1 cellular context compared by ENCODE assay signal in the genomic region with DNA sequence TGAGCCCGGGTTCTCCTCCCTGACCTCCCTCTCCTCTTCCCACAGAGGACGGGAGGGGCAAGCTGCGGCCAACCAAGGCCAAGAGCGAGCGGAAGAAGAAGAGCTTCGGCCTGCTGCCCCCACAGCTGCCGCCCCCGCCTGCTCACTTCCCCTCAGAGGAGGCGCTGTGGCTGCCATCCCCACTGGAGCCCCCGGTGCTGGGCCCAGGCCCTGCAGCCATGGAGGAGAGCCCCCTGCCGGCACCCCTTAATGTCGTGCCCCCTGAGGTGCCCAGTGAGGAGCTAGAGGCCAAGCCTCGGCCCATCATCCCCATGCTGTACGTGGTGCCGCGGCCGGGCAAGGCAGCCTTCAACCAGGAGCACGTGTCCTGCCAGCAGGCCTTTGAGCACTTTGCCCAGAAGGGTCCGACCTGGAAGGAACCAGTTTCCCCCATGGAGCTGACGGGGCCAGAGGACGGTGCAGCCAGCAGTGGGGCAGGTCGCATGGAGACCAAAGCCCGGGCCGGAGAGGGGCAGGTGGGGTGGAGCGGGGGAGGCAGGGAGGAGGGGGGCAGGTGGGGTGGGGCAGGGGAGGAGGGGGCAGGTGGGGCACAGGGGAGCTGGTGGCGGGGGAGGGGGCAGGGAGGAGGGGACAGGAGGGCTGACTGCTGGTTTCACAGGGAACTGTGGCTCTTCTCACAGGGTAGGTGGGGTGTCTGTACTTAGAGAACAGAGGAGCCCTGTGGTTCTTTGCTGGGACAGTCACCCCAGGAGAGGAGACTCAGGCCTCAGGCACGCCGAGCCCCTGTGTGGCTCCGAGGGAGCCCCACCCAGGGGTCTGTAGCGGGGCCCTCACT.
TF ChIP-seq lines count a peak whose summit lies in the region.

No MANE protein-coding gene starts in this region.

TF ChIP-seq in K562, 482 proteins besides CTCF, POLR2A, EP300 and RAD21 (continued from another document):
- TF ChIP-seq MAZ (CRISPR knock-in tag; conservative IDR thresholded peaks at IDR 0.05 in 1 of 2, IDR thresholded peaks at IDR 0.05 in 1 of 2) = no peak
- no peak for TF ChIP-seq TOE1 (IDR thresholded peaks at IDR 0.05; ENCODE audit: borderline replicate concordance)
- no peak for TF ChIP-seq TOE1 (CRISPR knock-in tag; IDR thresholded peaks at IDR 0.05; ENCODE audit: borderline replicate concordance, low read depth)
- TF ChIP-seq ARID1B (IDR thresholded peaks at IDR 0.05) = no peak
- TF ChIP-seq, protein P1, sequence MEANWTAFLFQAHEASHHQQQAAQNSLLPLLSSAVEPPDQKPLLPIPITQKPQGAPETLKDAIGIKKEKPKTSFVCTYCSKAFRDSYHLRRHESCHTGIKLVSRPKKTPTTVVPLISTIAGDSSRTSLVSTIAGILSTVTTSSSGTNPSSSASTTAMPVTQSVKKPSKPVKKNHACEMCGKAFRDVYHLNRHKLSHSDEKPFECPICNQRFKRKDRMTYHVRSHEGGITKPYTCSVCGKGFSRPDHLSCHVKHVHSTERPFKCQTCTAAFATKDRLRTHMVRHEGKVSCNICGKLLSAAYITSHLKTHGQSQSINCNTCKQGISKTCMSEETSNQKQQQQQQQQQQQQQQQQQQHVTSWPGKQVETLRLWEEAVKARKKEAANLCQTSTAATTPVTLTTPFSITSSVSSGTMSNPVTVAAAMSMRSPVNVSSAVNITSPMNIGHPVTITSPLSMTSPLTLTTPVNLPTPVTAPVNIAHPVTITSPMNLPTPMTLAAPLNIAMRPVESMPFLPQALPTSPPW (CRISPR knock-in tag; IDR thresholded peaks at IDR 0.05) = peak; percentile 46
TF ChIP-seq in K562: peak in this region for 4.
